Comparison of ENCODE assay signal across 12 cellular contexts in genomic region chr3:141553055-141553454, GRCh38.
A peak's percentile ranks its signal among the peaks of the same experiment; 100 is the strongest.
DNase-seq lines count a peak whose midpoint lies in the region; ATAC-seq, FAIRE-seq and TF ChIP-seq lines count a peak whose summit lies in the region.
"Had no signal": no experiment of that assay in that cellular context is flagged by ENCODE, and none has a peak within 500 bp of the region (broad histone marks: within the 10 kb centered on the region; RNA-seq: fewer than 3 reads in every experiment).

No MANE protein-coding gene starts in this region.

- H2AFZ ChIP-seq in endothelial cell of umbilical vein (ENCODE audit: low read depth, low read length), result no peak overlapping the region

- H3K4me1 Mint-ChIP-seq in activated naive CD4-positive, alpha-beta T cell treated with anti-CD3 and anti-CD28 coated beads for 36 hours (ENCODE audit: low read depth), result peaks cover 55% of the 10 kb centered on the region
- H3K4me1 Mint-ChIP-seq in T-helper 17 cell (peaks cover 36% of the 10 kb centered on the region), glutamatergic neuron (ENCODE audit: low read depth, unreplicated experiment) (peaks cover 3% of the 10 kb centered on the region)
- H3K4me1 Mint-ChIP-seq in stimulated activated naive CD8-positive, alpha-beta T cell treated with anti-CD3 and anti-CD28 coated beads, Interleukin-15, Interleukin-2, amounts not matched to agents 100 ng/mL and 50 ng/mL, for 24 hours (ENCODE audit: low read depth), result peaks cover 65% of the 10 kb centered on the region

- H3K4me1 ChIP-seq in endothelial cell of umbilical vein (ENCODE audit: control insufficient read depth, extremely low read depth, insufficient read depth, low read length) (peaks cover 49% of the 10 kb centered on the region), ascending aorta (peaks cover 0 to 3% of the 10 kb centered on the region in 2 donors)

- H3K27me3 Mint-ChIP-seq in activated naive CD4-positive, alpha-beta T cell treated with anti-CD3 and anti-CD28 coated beads for 36 hours (ENCODE audit: low read depth), result no peaks in the 10 kb centered on the region
- H3K27me3 Mint-ChIP-seq in T-helper 17 cell, result no peaks in the 10 kb centered on the region
- H3K27me3 Mint-ChIP-seq in stimulated activated naive CD8-positive, alpha-beta T cell treated with anti-CD3 and anti-CD28 coated beads, Interleukin-15, Interleukin-2, amounts not matched to agents 100 ng/mL and 50 ng/mL, for 24 hours, result no peaks in the 10 kb centered on the region
- H3K27me3 Mint-ChIP-seq in glutamatergic neuron (ENCODE audit: unreplicated experiment), result no peaks in the 10 kb centered on the region

- H3K9me1 ChIP-seq in endothelial cell of umbilical vein (replicated peaks; ENCODE audit: control insufficient read depth, extremely low read depth, insufficient read depth, low read length), result no peaks in the 10 kb centered on the region

- H3K9ac ChIP-seq in endothelial cell of umbilical vein (replicated peaks; ENCODE audit: extremely low read depth, insufficient read depth, low read length), result no peak overlapping the region

- dilution Hi-C loops in endothelial cell of umbilical vein (cut with MboI; ENCODE audit: extremely low pct_ligation_motif_present, low sequenced_read_pairs), result no loop called here

- H3K79me2 ChIP-seq in endothelial cell of umbilical vein (ENCODE audit: control insufficient read depth, insufficient read depth, low read length), result peaks cover 61% of the 10 kb centered on the region

- TF ChIP-seq CTCF in endothelial cell of umbilical vein (IDR thresholded peaks at IDR 0.05; ENCODE audit: extremely low read depth in 1 of 2, insufficient read depth in 1 of 2, low read depth in 1 of 2, low read length in 2 of 2), result no peak
- no peak for TF ChIP-seq CTCF in glutamatergic neuron (IDR thresholded peaks at IDR 0.05; ENCODE audit: partially characterized antibody, unreplicated experiment)
- TF ChIP-seq CTCF in ascending aorta (IDR thresholded peaks at IDR 0.05), result no peak

- peak overlapping the region; percentile 52 for H3K4me2 ChIP-seq in endothelial cell of umbilical vein (ENCODE audit: insufficient read depth, low read length)

- H3K4me3 Mint-ChIP-seq in activated naive CD4-positive, alpha-beta T cell treated with anti-CD3 and anti-CD28 coated beads for 36 hours, result no peak overlapping the region
- no peak overlapping the region for H3K4me3 Mint-ChIP-seq in T-helper 17 cell
- peak overlapping the region; percentile 61 for H3K4me3 Mint-ChIP-seq in stimulated activated naive CD8-positive, alpha-beta T cell treated with anti-CD3 and anti-CD28 coated beads, Interleukin-15, Interleukin-2, amounts not matched to agents 100 ng/mL and 50 ng/mL, for 24 hours
- no peak overlapping the region for H3K4me3 Mint-ChIP-seq in glutamatergic neuron (ENCODE audit: unreplicated experiment)

- no peaks in the 10 kb centered on the region for H3K9me3 ChIP-seq in T-helper 17 cell (ENCODE audit: control insufficient read depth, low read length, poor library complexity, severe bottlenecking)
- H3K9me3 ChIP-seq in endothelial cell of umbilical vein (replicated peaks; ENCODE audit: control insufficient read depth, insufficient read depth, low read length), result no peaks in the 10 kb centered on the region
- H3K9me3 ChIP-seq in ascending aorta, result no peaks in the 10 kb centered on the region

- POLR2A ChIA-PET in endothelial cell of umbilical vein (lab: Charles Lee), result no interaction called here

- DNase-seq in activated naive CD4-positive, alpha-beta T cell treated with anti-CD3 and anti-CD28 coated beads for 36 hours, result peak; percentile 21
- no peak for DNase-seq in activated naive CD4-positive, alpha-beta T cell treated with anti-CD3 and anti-CD28 coated beads, Interleukin-2, amount 50 U/mL, for 16 hours
- no peak for DNase-seq in T-helper 17 cell
- DNase-seq in endothelial cell of umbilical vein (ENCODE audit: low read depth, low spot score), result peak; percentile 52
- DNase-seq in DMS53 treated with DMSO at 0.1 percent for 48 hours (lab: John Stamatoyannopoulos, UW; ENCODE audit: unreplicated experiment), result no peak
- DNase-seq in glutamatergic neuron, result no peak
- DNase-seq in ascending aorta (ENCODE audit: low spot score in 2 of 2), result no peak
- DNase-seq: T1000 had no signal

- CTCF ChIA-PET in activated naive CD4-positive, alpha-beta T cell treated with anti-CD3 and anti-CD28 coated beads for 36 hours (lab: Charles Lee), result interaction anchor here (0.6 to 1.4 kb wide), 11 partner anchors 9 to 111 kb away, joined by 3 to 7 read pairs (median 3); no protein-coding TSS in a partner anchor
- CTCF ChIA-PET in endothelial cell of umbilical vein (lab: Charles Lee), result interaction anchor here (0.7 to 3.3 kb wide), 10 partner anchors 8 to 93 kb away, joined by 3 to 14 read pairs (median 4); no protein-coding TSS in a partner anchor

- intact Hi-C loops in activated naive CD4-positive, alpha-beta T cell treated with anti-CD3 and anti-CD28 coated beads for 36 hours (cut with micrococcal nuclease), result loop anchor here (1.0 to 10.0 kb wide), 3 partner anchors 139 to 892 kb away; partner anchors contain the start of gene XRN1
- intact Hi-C loops in endothelial cell of umbilical vein (cut with micrococcal nuclease), result no loop called here
- intact Hi-C loops in ascending aorta (cut with DNase I), result no loop called here

- TF ChIP-seq POLR2A in endothelial cell of umbilical vein (IDR thresholded peaks at IDR 0.05; ENCODE audit: low read depth, low read length), result peak; percentile 43

- peak overlapping the region; percentile 60 for H3K27ac Mint-ChIP-seq in activated naive CD4-positive, alpha-beta T cell treated with anti-CD3 and anti-CD28 coated beads for 36 hours
- H3K27ac Mint-ChIP-seq in T-helper 17 cell, result peak overlapping the region; percentile 70
- peak overlapping the region; percentile 94 for H3K27ac Mint-ChIP-seq in stimulated activated naive CD8-positive, alpha-beta T cell treated with anti-CD3 and anti-CD28 coated beads, Interleukin-15, Interleukin-2, amounts not matched to agents 100 ng/mL and 50 ng/mL, for 24 hours
- H3K27ac Mint-ChIP-seq in glutamatergic neuron (ENCODE audit: unreplicated experiment), result no peak overlapping the region

- peak; percentile 63 for FAIRE-seq in endothelial cell of umbilical vein (lab: Jason Lieb, UNC)
- FAIRE-seq: K562, keratinocyte had no signal

- no peaks in the 10 kb centered on the region for H3K27me3 ChIP-seq in endothelial cell of umbilical vein (ENCODE audit: control insufficient read depth in 2 of 2, insufficient read depth in 2 of 2, low read length in 2 of 2)
- H3K27me3 ChIP-seq in ascending aorta, result no peaks in the 10 kb centered on the region

- H3K9me3 Mint-ChIP-seq in activated naive CD4-positive, alpha-beta T cell treated with anti-CD3 and anti-CD28 coated beads for 36 hours, result peaks cover 3% of the 10 kb centered on the region
- H3K9me3 Mint-ChIP-seq in stimulated activated naive CD8-positive, alpha-beta T cell treated with anti-CD3 and anti-CD28 coated beads, Interleukin-15, Interleukin-2, amounts not matched to agents 100 ng/mL and 50 ng/mL, for 24 hours, result peaks cover 15% of the 10 kb centered on the region
- H3K9me3 Mint-ChIP-seq in glutamatergic neuron (ENCODE audit: unreplicated experiment), result no peaks in the 10 kb centered on the region

- peak; percentile 94 for ATAC-seq in T-helper 17 cell
- ATAC-seq: K562 had no signal

- H3K36me3 ChIP-seq in endothelial cell of umbilical vein (ENCODE audit: control insufficient read depth in 2 of 2, extremely low read depth in 1 of 2, insufficient read depth in 2 of 2, low read length in 2 of 2) (peaks cover 0 to 4% of the 10 kb centered on the region in 2 experiments), ascending aorta (peaks cover 0 to 35% of the 10 kb centered on the region in 2 donors)

- no peak overlapping the region for H3K27ac ChIP-seq in endothelial cell of umbilical vein (ENCODE audit: insufficient read depth, low read depth, low read length)
- no peak overlapping the region for H3K27ac ChIP-seq in ascending aorta
- H3K27ac ChIP-seq: coronary artery had no signal

- H3K4me3 ChIP-seq in endothelial cell of umbilical vein (replicated peaks in 1 of 3; ENCODE audit: insufficient read depth in 1 of 3, low read depth in 1 of 3, low read length in 3 of 3), result no peak overlapping the region
- no peak overlapping the region for H3K4me3 ChIP-seq in ascending aorta
- H3K4me3 ChIP-seq: coronary artery, K562 had no signal

- no peaks in the 10 kb centered on the region for H4K20me1 ChIP-seq in endothelial cell of umbilical vein (replicated peaks; ENCODE audit: control insufficient read depth, extremely low read depth, insufficient read depth, low read length)

- no TSS peak for BruUV-seq in endothelial cell of umbilical vein (replicated peaks; lab: Mats Ljungman, UMichigan)

- H3K36me3 Mint-ChIP-seq in activated naive CD4-positive, alpha-beta T cell treated with anti-CD3 and anti-CD28 coated beads for 36 hours (ENCODE audit: low read depth), result peaks cover 30% of the 10 kb centered on the region
- H3K36me3 Mint-ChIP-seq in T-helper 17 cell (ENCODE audit: low read depth), result peaks cover 12% of the 10 kb centered on the region
- peaks cover 42% of the 10 kb centered on the region for H3K36me3 Mint-ChIP-seq in stimulated activated naive CD8-positive, alpha-beta T cell treated with anti-CD3 and anti-CD28 coated beads, Interleukin-15, Interleukin-2, amounts not matched to agents 100 ng/mL and 50 ng/mL, for 24 hours (ENCODE audit: low read depth)
- no peaks in the 10 kb centered on the region for H3K36me3 Mint-ChIP-seq in glutamatergic neuron (ENCODE audit: unreplicated experiment)

TF ChIP-seq in endothelial cell of umbilical vein, 7 proteins besides CTCF, POLR2A, EP300 and RAD21:
- TF ChIP-seq FOS (IDR thresholded peaks at IDR 0.05; ENCODE audit: borderline replicate concordance, insufficient read depth, low read length) (peak; percentile 20), GATA2 (IDR thresholded peaks at IDR 0.05; ENCODE audit: insufficient read depth, insufficient read length, low read depth, low read length) (peak; percentile 37), EZH2 (IDR thresholded peaks at IDR 0.05; ENCODE audit: borderline replicate concordance, low read depth, low read length, severe bottlenecking) (no peak), JUN (IDR thresholded peaks at IDR 0.05; ENCODE audit: borderline replicate concordance, insufficient read depth, insufficient read length, low read depth) (no peak), POLR2AphosphoS5 (IDR thresholded peaks at IDR 0.05; ENCODE audit: insufficient read depth, low read depth, low read length) (peak; percentile 18), MYC (IDR thresholded peaks at IDR 0.05; ENCODE audit: low read depth, low read length) (no peak)
- TF ChIP-seq, protein P1, sequence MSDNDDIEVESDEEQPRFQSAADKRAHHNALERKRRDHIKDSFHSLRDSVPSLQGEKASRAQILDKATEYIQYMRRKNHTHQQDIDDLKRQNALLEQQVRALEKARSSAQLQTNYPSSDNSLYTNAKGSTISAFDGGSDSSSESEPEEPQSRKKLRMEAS (IDR thresholded peaks at IDR 0.05; ENCODE audit: insufficient read depth, insufficient read length), result no peak

Comparison
In these comparisons a context has a peak if more than half of its experiments do, and no peak if none do; other contexts are left out.
1. DNase-seq: peak in activated naive CD4-positive, alpha-beta T cell treated with anti-CD3 and anti-CD28 coated beads for 36 hours (single experiment) and endothelial cell of umbilical vein (single experiment); none in activated naive CD4-positive, alpha-beta T cell treated with anti-CD3 and anti-CD28 coated beads, Interleukin-2, amount 50 U/mL, for 16 hours (single experiment), T-helper 17 cell (0 of 3), DMS53 treated with DMSO at 0.1 percent for 48 hours (single experiment), glutamatergic neuron (single experiment) and ascending aorta (0 of 2).